8 cellular contexts compared by ENCODE assay signal in genomic region chr19:39532233-39533002, GRCh38. TPM values are rescaled to one million over a fixed set of nuclear protein-coding genes. Genes with fewer than 3 reads are reported as not detected.
A peak's percentile ranks its signal among the peaks of the same experiment; 100 is the strongest.
DNase-seq lines count a peak whose midpoint lies in the region; ATAC-seq and TF ChIP-seq lines count a peak whose summit lies in the region.

Gene EID2B (minus strand): TSS chr19:39532852. CDS start chr19:39532802, 50 bp downstream.

- peaks cover 19% of the 10 kb centered on the region for H3K4me1 Mint-ChIP-seq in activated CD4-positive, alpha-beta T cell treated with anti-CD3 and anti-CD28 coated beads, Interleukin-2, amount 10 ng/mL, durations not matched to agents 24 days and 14 days

- peak; percentile 96 to 97 for TF ChIP-seq CTCF in left lung (IDR thresholded peaks at IDR 0.05)

- peak within 1 kb of the TSS; percentile 90 for H3K27ac Mint-ChIP-seq in activated CD4-positive, alpha-beta T cell treated with anti-CD3 and anti-CD28 coated beads, Interleukin-2, amount 10 ng/mL, durations not matched to agents 24 days and 14 days

- peaks cover 7% of the 10 kb centered on the region for H3K36me3 Mint-ChIP-seq in activated CD4-positive, alpha-beta T cell treated with anti-CD3 and anti-CD28 coated beads, Interleukin-2, amount 10 ng/mL, durations not matched to agents 24 days and 14 days (ENCODE audit: low read depth)

- ATAC-seq in GM19328 (IDR thresholded peaks at IDR 0.05; ENCODE audit: unreplicated experiment) (peak; percentile 78), HG03469 (IDR thresholded peaks at IDR 0.05; ENCODE audit: unreplicated experiment) (peak; percentile 66), left lung (peak; percentile 99)

- no peaks in the 10 kb centered on the region for H3K9me3 Mint-ChIP-seq in activated CD4-positive, alpha-beta T cell treated with anti-CD3 and anti-CD28 coated beads, Interleukin-2, amount 10 ng/mL, durations not matched to agents 24 days and 14 days

- H3K4me3 ChIP-seq in left lung, result peak within 1 kb of the TSS; percentile 84 to 87

- no peaks in the 10 kb centered on the region for H3K36me3 ChIP-seq in left lung

- DNase-seq in CD1c-positive myeloid dendritic cell (ENCODE audit: extremely low spot score) (peak; percentile 100), NCI-H524 treated with DMSO at 0.1 percent for 48 hours (lab: John Stamatoyannopoulos, UW) (peak; percentile 88), dedifferentiated amniotic fluid mesenchymal stem cell (ENCODE audit: extremely low spot score) (peak; percentile 95), left lung (peak; percentile 96 to 99)
- peak; percentile 98 for DNase-seq in activated CD4-positive, alpha-beta T cell treated with anti-CD3 and anti-CD28 coated beads, Interleukin-2, amount 10 ng/mL, durations not matched to agents 24 days and 14 days
- peak; percentile 92 for DNase-seq in stimulated activated CD4-positive, alpha-beta T cell treated with anti-CD3 and anti-CD28 coated beads, Interleukin-2, amount 100 ng/mL, for 4 hours (ENCODE audit: low read depth)

- H3K27me3 ChIP-seq in left lung, result no peaks in the 10 kb centered on the region

- H3K27me3 Mint-ChIP-seq in activated CD4-positive, alpha-beta T cell treated with anti-CD3 and anti-CD28 coated beads, Interleukin-2, amount 10 ng/mL, durations not matched to agents 24 days and 14 days, result no peaks in the 10 kb centered on the region

- intact Hi-C loops in activated CD4-positive, alpha-beta T cell treated with anti-CD3 and anti-CD28 coated beads, Interleukin-2, amount 10 ng/mL, durations not matched to agents 24 days and 14 days (cut with micrococcal nuclease), result loop anchor here (1.0 to 5.0 kb wide), 5 partner anchors 26 to 410 kb away; no protein-coding TSS in a partner anchor
- intact Hi-C loops in left lung (cut with DNase I), result loop anchor here in 1 of 2 donors (10.0 kb wide), 1 partner anchor 58 kb away; no protein-coding TSS in a partner anchor

- H3K4me1 ChIP-seq in left lung, result peaks cover 3 to 12% of the 10 kb centered on the region in 2 donors

- peak within 1 kb of the TSS; percentile 78 to 86 for H3K27ac ChIP-seq in left lung

- H3K9me3 ChIP-seq in left lung, result no peaks in the 10 kb centered on the region

- peak within 1 kb of the TSS; percentile 93 for H3K4me3 Mint-ChIP-seq in activated CD4-positive, alpha-beta T cell treated with anti-CD3 and anti-CD28 coated beads, Interleukin-2, amount 10 ng/mL, durations not matched to agents 24 days and 14 days

RNA-seq across cellular contexts. Expression of gene EID2B, which starts in this region (rescaled TPM):
- total RNA-seq in activated CD4-positive, alpha-beta T cell treated with anti-CD3 and anti-CD28 coated beads, Interleukin-2, amount 10 ng/mL, durations not matched to agents 24 days and 14 days, result 3.4 and 3.6 TPM in 2 replicates
- total RNA-seq in left lung, result 1 to 10 TPM; 2.0 to 3.0 TPM

Comparison
In these comparisons a context has a peak if more than half of its experiments do, and no peak if none do; other contexts are left out.
1. Peak in every context shown above with its lines: DNase-seq, ATAC-seq, H3K4me3 ChIP-seq and H3K27ac ChIP-seq.